In the genomic region with DNA sequence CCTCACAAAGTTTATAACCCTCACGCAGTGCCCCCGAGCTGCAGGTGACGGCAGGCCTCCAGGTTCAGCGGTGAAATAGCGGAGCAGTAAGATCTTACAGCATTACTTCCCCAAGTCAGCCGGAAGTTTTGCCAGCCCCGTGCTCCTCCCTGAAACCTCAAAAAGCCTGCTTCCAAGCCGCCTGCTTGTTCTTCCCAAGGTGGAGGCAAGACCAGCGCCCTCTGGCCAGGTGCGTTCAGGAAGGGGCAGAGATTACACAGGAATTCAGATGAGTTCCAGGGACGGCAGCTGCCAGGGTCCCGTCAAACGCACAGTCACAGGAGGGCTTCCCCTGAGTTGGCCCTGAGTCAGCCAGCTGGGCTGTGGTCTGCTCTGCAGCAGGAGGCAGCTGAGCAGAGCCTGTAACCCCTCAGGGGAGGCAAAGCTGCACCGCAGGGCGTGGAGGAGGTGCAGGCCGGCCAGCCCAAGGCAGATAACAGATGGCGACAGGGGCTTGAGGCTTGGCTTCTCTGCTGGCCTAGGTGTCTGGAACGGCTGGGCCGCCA, we compare ENCODE assay signal across 10 cellular contexts.
DNase-seq lines count a peak whose midpoint lies in the region; ATAC-seq, FAIRE-seq and TF ChIP-seq lines count a peak whose summit lies in the region.
"Had no signal": no experiment of that assay in that cellular context is flagged by ENCODE, and none has a peak within 500 bp of the region (broad histone marks: within the 10 kb centered on the region; RNA-seq: fewer than 3 reads in every experiment).

No MANE protein-coding gene starts in this region.

- no peak overlapping the region for H3K4me3 Mint-ChIP-seq in astrocyte (ENCODE audit: unreplicated experiment)

- no peaks in the 10 kb centered on the region for H3K36me3 Mint-ChIP-seq in astrocyte (ENCODE audit: low read depth, unreplicated experiment)

- no peaks in the 10 kb centered on the region for H3K9me3 Mint-ChIP-seq in astrocyte (ENCODE audit: unreplicated experiment)

- no peaks in the 10 kb centered on the region for H3K27me3 ChIP-seq in astrocyte (ENCODE audit: insufficient read depth, low read length)

- no peak overlapping the region for H3K4me3 ChIP-seq in astrocyte (ENCODE audit: insufficient read depth, low read depth, low read length)
- H3K4me3 ChIP-seq: heart left ventricle had no signal

- H3K4me1 Mint-ChIP-seq in astrocyte (ENCODE audit: low read depth, unreplicated experiment): peaks cover 31% of the 10 kb centered on the region

- H3K4me2 ChIP-seq in astrocyte (ENCODE audit: low read length): peak overlapping the region; percentile 41

- no peaks in the 10 kb centered on the region for H3K27me3 Mint-ChIP-seq in astrocyte (ENCODE audit: low read depth, unreplicated experiment)

- no peaks in the 10 kb centered on the region for H3K9me3 ChIP-seq in astrocyte (ENCODE audit: insufficient read depth, low read depth, low read length)
- H3K9me3 ChIP-seq: heart left ventricle had no signal

- no peaks in the 10 kb centered on the region for H3K79me2 ChIP-seq in astrocyte (ENCODE audit: insufficient read depth, low read length)

- H4K20me1 ChIP-seq in astrocyte (ENCODE audit: insufficient read depth, low read length): no peaks in the 10 kb centered on the region

- no peak for TF ChIP-seq CTCF in astrocyte (IDR thresholded peaks at IDR 0.05; ENCODE audit: insufficient read depth, low read depth, low read length)

- H3K9ac ChIP-seq in astrocyte (ENCODE audit: low read length): no peak overlapping the region

- no peak overlapping the region for H2AFZ ChIP-seq in astrocyte (ENCODE audit: low read depth, low read length)

- FAIRE-seq in astrocyte (lab: Jason Lieb, UNC): no peak

- peaks cover 11% of the 10 kb centered on the region for H3K4me1 ChIP-seq in astrocyte (ENCODE audit: insufficient read depth, low read length)
- H3K4me1 ChIP-seq: heart left ventricle had no signal

- DNase-seq in CD1c-positive myeloid dendritic cell (ENCODE audit: extremely low spot score) (peak; percentile 4), astrocyte (ENCODE audit: low read depth) (no peak), NCI-H1105 (lab: John Stamatoyannopoulos, UW) (no peak), KG1 (lab: John Stamatoyannopoulos, UW) (no peak), 8988T (no peak), putamen (ENCODE audit: low spot score) (no peak)
- DNase-seq: heart left ventricle had no signal

- no peak overlapping the region for H3K27ac ChIP-seq in astrocyte (ENCODE audit: low read depth, low read length)
- H3K27ac ChIP-seq: heart left ventricle, VCaP had no signal

- ATAC-seq in GM19455 (IDR thresholded peaks at IDR 0.05; ENCODE audit: unreplicated experiment) (peak; percentile 78), HG03378 (IDR thresholded peaks at IDR 0.05; ENCODE audit: unreplicated experiment) (peak; percentile 69)

- no peaks in the 10 kb centered on the region for H3K36me3 ChIP-seq in astrocyte (ENCODE audit: insufficient read depth, low read length)
- H3K36me3 ChIP-seq: heart left ventricle had no signal

- H3K27ac Mint-ChIP-seq in astrocyte (ENCODE audit: unreplicated experiment): peak overlapping the region; percentile 75
